Comparison of ENCODE assay signal across 21 cellular contexts in the genomic region with DNA sequence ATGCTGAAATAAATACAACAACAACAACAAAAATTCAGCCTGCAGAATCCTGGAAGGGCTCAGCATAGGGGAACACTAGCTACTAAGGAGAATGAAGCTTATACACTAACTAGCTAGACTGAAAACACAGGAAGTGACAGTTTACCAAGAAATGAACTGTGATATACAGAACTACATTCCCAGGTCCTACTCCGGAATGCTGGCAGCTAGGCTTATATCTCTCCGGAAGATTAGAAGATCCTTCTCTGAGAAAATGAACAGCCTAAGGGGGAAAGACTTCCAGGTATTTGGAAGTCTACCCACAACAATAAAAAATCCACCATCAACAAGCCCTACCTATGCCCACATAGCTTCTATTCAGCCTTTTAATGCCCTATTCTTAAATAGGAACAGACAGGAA. TPM values are rescaled to one million over a fixed set of nuclear protein-coding genes. Genes with fewer than 3 reads are reported as not detected.
DNase-seq lines count a peak whose midpoint lies in the region; ATAC-seq, FAIRE-seq and TF ChIP-seq lines count a peak whose summit lies in the region.
"Had no signal": no experiment of that assay in that cellular context is flagged by ENCODE, and none has a peak within 500 bp of the region (broad histone marks: within the 10 kb centered on the region; RNA-seq: fewer than 3 reads in every experiment).

No MANE protein-coding gene starts in this region.

- TF ChIP-seq RAD21 in A549 (conservative IDR thresholded peaks at IDR 0.05 in 1 of 2, IDR thresholded peaks at IDR 0.05 in 1 of 2): no peak

- CTCF ChIA-PET in A549 (lab: Yijun Ruan, JAX): interaction anchor here (1.4 kb wide), 1 partner anchor 154 kb away, joined by 3 read pairs; no protein-coding TSS in a partner anchor

- H4K20me1 ChIP-seq in keratinocyte (ENCODE audit: control insufficient read depth, extremely low read depth, insufficient read depth, low read length): no peaks in the 10 kb centered on the region

- dilution Hi-C loops in keratinocyte (cut with MboI; ENCODE audit: extremely low pct_ligation_motif_present, low sequenced_read_pairs): no loop called here

- TF ChIP-seq EP300 in A549 (IDR thresholded peaks at IDR 0.05): no peak

- H3K36me3 ChIP-seq in keratinocyte (ENCODE audit: control insufficient read depth in 2 of 2, extremely low read depth in 1 of 2, insufficient read depth in 2 of 2, low read length in 2 of 2) (no peaks in the 10 kb centered on the region), Peyer's patch (no peaks in the 10 kb centered on the region)
- H3K36me3 ChIP-seq: colonic mucosa, lower lobe of right lung, upper lobe of right lung had no signal

- H3K4me1 ChIP-seq in A549 (peaks cover 9% of the 10 kb centered on the region; the same call in 2 of the 3 replicates), keratinocyte (ENCODE audit: control insufficient read depth, extremely low read depth, insufficient read depth, low read length) (peaks cover 6% of the 10 kb centered on the region), Peyer's patch (no peaks in the 10 kb centered on the region)
- H3K4me1 ChIP-seq: colonic mucosa, lower lobe of right lung, upper lobe of right lung had no signal

- 0 out of 3 replicates have a peak overlapping the region, but pooled peaks have one; percentile 1 for H3K4me2 ChIP-seq in A549
- no peak overlapping the region for H3K4me2 ChIP-seq in keratinocyte (ENCODE audit: control insufficient read depth, extremely low read depth, insufficient read depth, low read depth, low read length)

- POLR2A ChIA-PET in A549 (lab: Yijun Ruan, JAX): no interaction called here

- WGBS in A549 (ENCODE audit: missing lambda C conversion rate): 68% methylated on average over 2 of the region's 2 CpGs

- no peak for TF ChIP-seq CTCF in A549 (IDR thresholded peaks at IDR 0.05)
- no peak for TF ChIP-seq CTCF in keratinocyte (optimal IDR thresholded peaks at IDR 0.05 in 1 of 3, IDR thresholded peaks at IDR 0.05 in 1 of 3, conservative IDR thresholded peaks at IDR 0.05 in 1 of 3; ENCODE audit: extremely low read depth in 1 of 3, insufficient read depth in 2 of 3, low read length in 3 of 3)
- TF ChIP-seq CTCF in Peyer's patch (IDR thresholded peaks at IDR 0.05): no peak

- H2AFZ ChIP-seq in keratinocyte (ENCODE audit: control insufficient read depth, low read length): peak overlapping the region; percentile 20

- H3K27ac ChIP-seq in A549: no peak overlapping the region
- H3K27ac ChIP-seq in keratinocyte (ENCODE audit: control insufficient read depth, insufficient read depth, low read length): no peak overlapping the region
- H3K27ac ChIP-seq in Peyer's patch: no peak overlapping the region
- H3K27ac ChIP-seq: colonic mucosa, lower lobe of right lung, upper lobe of right lung had no signal

- no peak overlapping the region for H3K9ac ChIP-seq in keratinocyte (ENCODE audit: control insufficient read depth, extremely low read depth, insufficient read depth, low read length)

- no peaks in the 10 kb centered on the region for H3K9me1 ChIP-seq in keratinocyte (ENCODE audit: control insufficient read depth, extremely low read depth, insufficient read depth, low read length)

- no peak overlapping the region for H3K4me3 ChIP-seq in A549
- no peak overlapping the region for H3K4me3 ChIP-seq in keratinocyte (ENCODE audit: control insufficient read depth in 2 of 3, extremely low read depth in 1 of 3, insufficient read depth in 2 of 3, low read depth in 1 of 3, low read length in 3 of 3)
- H3K4me3 ChIP-seq in Peyer's patch: no peak overlapping the region
- H3K4me3 ChIP-seq: colonic mucosa, lower lobe of right lung, upper lobe of right lung had no signal

- ATAC-seq in A549 (no peak), HG03097 (IDR thresholded peaks at IDR 0.05; ENCODE audit: low FRiP score, unreplicated experiment) (no peak)
- ATAC-seq: activated CD4-positive, alpha-beta T cell treated with anti-CD3 and anti-CD28 coated beads for 36 hours; lower lobe of right lung; naive thymus-derived CD8-positive, alpha-beta T cell; stimulated activated naive CD8-positive, alpha-beta T cell treated with anti-CD3 and anti-CD28 coated beads, Interleukin-15, Interleukin-2, amounts not matched to agents 100 U/mL and 50 U/mL, for 24 hours; upper lobe of right lung had no signal

- no peak for DNase-seq in A549 (ENCODE audit: low read depth in 1 of 2, low spot score in 1 of 2)
- DNase-seq in HT1080 (ENCODE audit: low read depth): peak; percentile 14
- peak; percentile 50 for DNase-seq in astrocyte of the hippocampus (ENCODE audit: low read depth, low spot score)
- no peak for DNase-seq in keratinocyte (ENCODE audit: low read depth, low spot score)
- DNase-seq in Peyer's patch: no peak
- no peak for DNase-seq in C1 segment of cervical spinal cord (lab: John Stamatoyannopoulos, UW)
- DNase-seq in kidney glomerular epithelial cell (lab: John Stamatoyannopoulos, UW): no peak
- DNase-seq: ACHN; activated CD4-positive, alpha-beta T cell treated with anti-CD3 and anti-CD28 coated beads for 36 hours; activated effector memory CD4-positive, alpha-beta T cell treated with Interleukin-2 at 50 U/mL for 16 hours; amniotic stem cell; CD4-positive, alpha-beta T cell; colonic mucosa; DMS79; lower lobe of right lung; naive thymus-derived CD8-positive, alpha-beta T cell; NCI-H524; retina; stimulated activated naive CD8-positive, alpha-beta T cell treated with anti-CD3 and anti-CD28 coated beads, Interleukin-15, Interleukin-2, amounts not matched to agents 100 U/mL and 50 U/mL, for 24 hours; upper lobe of right lung had no signal

- no peaks in the 10 kb centered on the region for H3K27me3 ChIP-seq in keratinocyte (ENCODE audit: control insufficient read depth, extremely low read depth, insufficient read depth, low read length)
- H3K27me3 ChIP-seq in Peyer's patch: no peaks in the 10 kb centered on the region
- H3K27me3 ChIP-seq: colonic mucosa, upper lobe of right lung had no signal

- no peaks in the 10 kb centered on the region for H3K79me2 ChIP-seq in keratinocyte (ENCODE audit: control insufficient read depth, insufficient read depth, low read length)

- no peaks in the 10 kb centered on the region for H3K9me3 ChIP-seq in A549
- H3K9me3 ChIP-seq in keratinocyte (ENCODE audit: control insufficient read depth, low read depth, low read length): no peaks in the 10 kb centered on the region
- no peaks in the 10 kb centered on the region for H3K9me3 ChIP-seq in Peyer's patch
- H3K9me3 ChIP-seq: colonic mucosa, lower lobe of right lung, upper lobe of right lung had no signal

- no peak for TF ChIP-seq POLR2A in A549 (IDR thresholded peaks at IDR 0.05; ENCODE audit: low read length)
- no peak for TF ChIP-seq POLR2A in Peyer's patch (IDR thresholded peaks at IDR 0.05)

- FAIRE-seq in A549 (lab: Jason Lieb, UNC) (no peak), keratinocyte (lab: Jason Lieb, UNC) (peak; percentile 53)

TF ChIP-seq in A549, 52 proteins besides CTCF, POLR2A, EP300 and RAD21 (continues in another document):
- TF ChIP-seq ZC3H11A (IDR thresholded peaks at IDR 0.05): no peak
- TF ChIP-seq RCOR1 (IDR thresholded peaks at IDR 0.05; ENCODE audit: low read depth, low read length): no peak
- TF ChIP-seq, protein P1, sequence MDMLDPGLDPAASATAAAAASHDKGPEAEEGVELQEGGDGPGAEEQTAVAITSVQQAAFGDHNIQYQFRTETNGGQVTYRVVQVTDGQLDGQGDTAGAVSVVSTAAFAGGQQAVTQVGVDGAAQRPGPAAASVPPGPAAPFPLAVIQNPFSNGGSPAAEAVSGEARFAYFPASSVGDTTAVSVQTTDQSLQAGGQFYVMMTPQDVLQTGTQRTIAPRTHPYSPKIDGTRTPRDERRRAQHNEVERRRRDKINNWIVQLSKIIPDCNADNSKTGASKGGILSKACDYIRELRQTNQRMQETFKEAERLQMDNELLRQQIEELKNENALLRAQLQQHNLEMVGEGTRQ (IDR thresholded peaks at IDR 0.05): no peak
- TF ChIP-seq KDM1A (IDR thresholded peaks at IDR 0.05; ENCODE audit: low read depth): no peak
- TF ChIP-seq EHF (CRISPR knock-in tag; IDR thresholded peaks at IDR 0.05): no peak
- no peak for TF ChIP-seq SREBF2 (IDR thresholded peaks at IDR 0.05)
- TF ChIP-seq ZNF302 (CRISPR knock-in tag; IDR thresholded peaks at IDR 0.05): no peak
- no peak for TF ChIP-seq GATA3 (IDR thresholded peaks at IDR 0.05; ENCODE audit: borderline replicate concordance)
- TF ChIP-seq TP53 (CRISPR knock-in tag; IDR thresholded peaks at IDR 0.05): no peak
- no peak for TF ChIP-seq HOXB5 (CRISPR knock-in tag; IDR thresholded peaks at IDR 0.05)
- TF ChIP-seq CEBPB (IDR thresholded peaks at IDR 0.05): no peak
- no peak for TF ChIP-seq CHD4 (IDR thresholded peaks at IDR 0.05; ENCODE audit: borderline replicate concordance)
- TF ChIP-seq, protein P2, sequence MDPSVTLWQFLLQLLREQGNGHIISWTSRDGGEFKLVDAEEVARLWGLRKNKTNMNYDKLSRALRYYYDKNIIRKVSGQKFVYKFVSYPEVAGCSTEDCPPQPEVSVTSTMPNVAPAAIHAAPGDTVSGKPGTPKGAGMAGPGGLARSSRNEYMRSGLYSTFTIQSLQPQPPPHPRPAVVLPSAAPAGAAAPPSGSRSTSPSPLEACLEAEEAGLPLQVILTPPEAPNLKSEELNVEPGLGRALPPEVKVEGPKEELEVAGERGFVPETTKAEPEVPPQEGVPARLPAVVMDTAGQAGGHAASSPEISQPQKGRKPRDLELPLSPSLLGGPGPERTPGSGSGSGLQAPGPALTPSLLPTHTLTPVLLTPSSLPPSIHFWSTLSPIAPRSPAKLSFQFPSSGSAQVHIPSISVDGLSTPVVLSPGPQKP (IDR thresholded peaks at IDR 0.05; ENCODE audit: low read depth, low read length): no peak

RNA-seq across cellular contexts. Expression of a gene that starts 31.0 kb away (rescaled TPM):
- polyA plus RNA-seq in A549 (2011; rRNA removed): 33.1 and 35.9 TPM in 2 replicates
- polyA plus RNA-seq in A549 (2012; cell fraction: cytosol; rRNA removed): 20.9 and 23.7 TPM in 2 replicates
- 12.1 and 13.2 TPM in 2 replicates for polyA plus RNA-seq in A549 (2012; cell fraction: nucleus; rRNA removed)
- polyA plus RNA-seq in A549 (2017; fragmentation: RNase III; extraction: RNeasy Plus Mini Kit Qiagen cat#74134 plus additional on column Dnase treatment): 31.4 to 32.0 TPM (median 31.6 TPM) in 3 replicates
- 6.8 and 7.7 TPM in 2 replicates for polyA minus RNA-seq in A549 (2011; rRNA and poly(A)+ RNA removed)
- 10.5 and 11.4 TPM in 2 replicates for total RNA-seq in HT1080 (2014; rRNA removed; shearing (Covaris generic))
- 16.7 and 17.4 TPM in 2 replicates for polyA plus RNA-seq in HT1080 (2015; cell fraction: cytosol; rRNA removed)
- 6.7 and 9.3 TPM in 2 replicates for polyA plus RNA-seq in HT1080 (2015; cell fraction: nucleus; rRNA removed)
- 1.6 to 4.2 TPM (median 3.1 TPM) in 3 replicates for polyA plus RNA-seq in keratinocyte
- polyA plus RNA-seq in keratinocyte (2011; ENCODE audit: low read depth): 3.5 TPM
- polyA plus RNA-seq in keratinocyte (2011; cell fraction: cytosol; rRNA removed): 1.8 and 2.1 TPM in 2 replicates
- polyA plus RNA-seq in keratinocyte (2011; cell fraction: nucleus; rRNA removed): 1.8 and 2.0 TPM in 2 replicates
- polyA plus RNA-seq in keratinocyte (2012; ENCODE audit: low replicate concordance): 2.7 and 5.8 TPM in 2 replicates
- polyA minus RNA-seq in keratinocyte: 0.59 to 2.1 TPM (median 0.66 TPM) in 3 replicates
- 1.2 TPM for polyA minus RNA-seq in keratinocyte (2011; cell fraction: cytosol; rRNA and poly(A)+ RNA removed)
- polyA minus RNA-seq in keratinocyte (2011; cell fraction: nucleus; rRNA and poly(A)+ RNA removed): 3.0 and 7.3 TPM in 2 replicates
- 1 to 10 TPM in 3 of 4 donors, not detected in 1; 2.6 to 4.8 (median 3.9) TPM for total RNA-seq in Peyer's patch

Comparison
In these comparisons a context has a peak if more than half of its experiments do, and no peak if none do; other contexts are left out.
1. DNase-seq: peak in HT1080 (single experiment) and astrocyte of the hippocampus (single experiment); none in A549 (0 of 2), keratinocyte (single experiment), Peyer's patch (0 of 3), C1 segment of cervical spinal cord (0 of 14) and kidney glomerular epithelial cell (single experiment).